ENCODE assay signal across 8 cellular contexts in the genomic region with DNA sequence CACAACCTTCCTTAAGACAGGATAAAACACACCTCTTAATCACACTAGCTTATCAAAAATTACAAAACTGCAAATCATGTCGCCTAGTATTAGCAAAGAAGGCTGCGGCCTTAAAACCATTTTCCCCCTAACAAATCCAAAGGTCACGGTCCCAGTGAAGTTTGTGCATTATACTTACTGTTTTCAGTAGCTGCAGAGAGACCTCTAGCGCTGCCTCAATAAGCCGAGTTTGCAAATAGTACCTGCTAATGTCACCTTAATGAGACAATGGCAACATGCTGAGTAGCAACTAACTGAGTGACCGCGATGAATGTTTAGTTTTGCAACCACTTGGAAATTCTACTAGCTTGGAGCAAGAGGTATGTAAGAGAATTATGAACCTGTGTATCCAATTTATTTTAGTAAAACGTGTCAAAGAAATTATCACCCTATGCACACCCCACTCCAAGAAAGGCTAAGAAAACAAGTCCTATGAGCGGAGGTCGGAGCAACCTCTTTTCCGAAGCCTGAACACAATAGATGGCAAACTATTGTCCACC. TPM values are rescaled to one million over a fixed set of nuclear protein-coding genes. Genes with fewer than 3 reads are reported as not detected.
DNase-seq lines count a peak whose midpoint lies in the region; ATAC-seq and TF ChIP-seq lines count a peak whose summit lies in the region.

No MANE protein-coding gene starts in this region.

- no peak overlapping the region for H3K27ac ChIP-seq in CD4-positive, alpha-beta T cell (ENCODE audit: low read depth, low read length)
- H3K27ac ChIP-seq in thyroid gland, result peak overlapping the region; percentile 67 to 94 (median 70)

- peaks cover 9% of the 10 kb centered on the region for H3K27me3 Mint-ChIP-seq in CD4-positive, alpha-beta T cell

- peak overlapping the region; percentile 95 for H3K27ac Mint-ChIP-seq in CD4-positive, alpha-beta T cell

- peaks cover 8 to 29% of the 10 kb centered on the region in 2 donors for H3K4me1 ChIP-seq in thyroid gland

- H3K9me3 ChIP-seq in CD4-positive, alpha-beta T cell (ENCODE audit: control insufficient read depth, low read length), result no peaks in the 10 kb centered on the region
- H3K9me3 ChIP-seq in thyroid gland, result no peaks in the 10 kb centered on the region

- WGBS in lower leg skin, 2 donors, result 5 to 6% methylated on average over 11 of the region's 11 CpGs
- 5 to 6% methylated on average over 11 of the region's 11 CpGs for WGBS in thyroid gland, 2 donors

- intact Hi-C loops in CD4-positive, alpha-beta T cell (cut with DNase I, micrococcal nuclease), result loop anchor here (5.0 to 10.0 kb wide), 12 partner anchors 56 to 1791 kb away; partner anchors contain the start of genes SPRYD7 (in 2 of the 2), CAB39L (in 1 of the 2), FNDC3A (in 1 of the 2) and INTS6 (in 1 of the 2)
- intact Hi-C loops in lower leg skin (cut with DNase I; ENCODE audit: low total_unique reads) (no loop called here), thyroid gland (cut with DNase I) (loop anchor here (5.0 kb wide), 1 partner anchor 99 kb away; the partner anchor contains the start of gene EBPL)

- peak overlapping the region; percentile 100 for H3K4me3 Mint-ChIP-seq in CD4-positive, alpha-beta T cell

- H3K9me3 Mint-ChIP-seq in CD4-positive, alpha-beta T cell, result no peaks in the 10 kb centered on the region

- H3K4me3 ChIP-seq in lower leg skin (ENCODE audit: low read depth, poor library complexity, severe bottlenecking) (peak overlapping the region; percentile 75), thyroid gland (replicated peaks in 1 of 3) (peak overlapping the region; percentile 69 to 83 (median 77))

- H3K4me1 Mint-ChIP-seq in CD4-positive, alpha-beta T cell (ENCODE audit: low read depth), result peaks cover 53% of the 10 kb centered on the region

- no peaks in the 10 kb centered on the region for H3K36me3 ChIP-seq in thyroid gland

- ATAC-seq in CD4-positive, alpha-beta T cell (ENCODE audit: poor library complexity), result no peak
- peak; percentile 30 for ATAC-seq in GM21576 (IDR thresholded peaks at IDR 0.05; ENCODE audit: unreplicated experiment)
- no peak for ATAC-seq in HG03571 (IDR thresholded peaks at IDR 0.05; ENCODE audit: unreplicated experiment)

- POLR2A ChIA-PET in CD4-positive, alpha-beta T cell (lab: Charles Lee), result interaction anchor here (0.8 to 5.7 kb wide), 17 partner anchors 8 to 1662 kb away, joined by 3 to 45 read pairs (median 10); partner anchors contain the start of genes CAB39L, EBPL, FNDC3A and INTS6

- DNase-seq in CD4-positive, alpha-beta T cell, result peak in 2 of 10 experiments; percentile 1 to 4
- DNase-seq in NOMO-1 treated with dmso at 0.1 percent for 144 hours (lab: John Stamatoyannopoulos, UW; ENCODE audit: unreplicated experiment) (peak; percentile 24), cerebellum (ENCODE audit: low spot score) (peak; percentile 6), lower leg skin (ENCODE audit: low spot score in 2 of 2) (no peak), thyroid gland (peak; percentile 19 to 20), HK-2 (ENCODE audit: unreplicated experiment) (no peak)

- no peak for TF ChIP-seq CTCF in CD4-positive, alpha-beta T cell (IDR thresholded peaks at IDR 0.05)
- TF ChIP-seq CTCF in lower leg skin (IDR thresholded peaks at IDR 0.05), result no peak
- TF ChIP-seq CTCF in thyroid gland (IDR thresholded peaks at IDR 0.05), result no peak

- no peak for TF ChIP-seq POLR2A in lower leg skin (IDR thresholded peaks at IDR 0.05)
- no peak for TF ChIP-seq POLR2A in thyroid gland (IDR thresholded peaks at IDR 0.05)

- H3K36me3 Mint-ChIP-seq in CD4-positive, alpha-beta T cell (ENCODE audit: low read depth), result peaks cover 14% of the 10 kb centered on the region

- CTCF ChIA-PET in CD4-positive, alpha-beta T cell (lab: Charles Lee), result interaction anchor here (1.0 to 1.4 kb wide), 3 partner anchors 145 to 1697 kb away, joined by 3 to 4 read pairs (median 4); partner anchors contain the start of genes MED4 and SPRYD7

- H3K27me3 ChIP-seq in CD4-positive, alpha-beta T cell (ENCODE audit: control insufficient read depth, insufficient read depth, low read length), result no peaks in the 10 kb centered on the region
- no peaks in the 10 kb centered on the region for H3K27me3 ChIP-seq in thyroid gland

RNA-seq across cellular contexts. Expression of gene KPNA3, which starts 1.2 kb away (rescaled TPM):
- total RNA-seq in CD4-positive, alpha-beta T cell, result 10 to 100 TPM; 15.7 to 17.3 TPM
- total RNA-seq in cerebellum (38.6 TPM), lower leg skin (10 to 100 TPM; 17.7 to 25.0 (median 24.8) TPM), thyroid gland (10 to 100 TPM; 29.5 to 34.6 (median 32.1) TPM)

Comparison
In these comparisons a context has a peak if more than half of its experiments do, and no peak if none do; other contexts are left out.
1. DNase-seq: peak in NOMO-1 treated with dmso at 0.1 percent for 144 hours (single experiment), cerebellum (single experiment) and thyroid gland (2 of 2); none in lower leg skin (0 of 2) and HK-2 (single experiment).